In the genomic region with DNA sequence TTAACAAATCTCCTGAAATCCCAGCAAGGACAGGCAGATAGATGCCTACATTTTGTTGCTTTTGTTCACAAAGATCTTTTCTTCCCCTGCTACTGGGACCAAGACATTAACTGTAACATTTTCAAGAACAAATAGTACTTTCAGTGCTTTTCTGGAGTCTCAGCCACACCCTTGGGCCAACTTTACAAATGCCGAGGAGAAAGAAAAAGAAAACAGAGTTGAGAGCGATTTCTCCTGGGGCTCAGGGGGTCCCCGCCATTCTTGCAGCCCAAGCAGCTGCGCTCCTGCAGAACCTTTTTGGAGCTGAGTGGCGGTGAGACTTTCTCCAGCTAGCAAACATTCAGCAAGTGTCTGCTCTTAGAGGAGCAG, we compare ENCODE assay signal across 15 cellular contexts. TPM values are rescaled to one million over a fixed set of nuclear protein-coding genes. Genes with fewer than 3 reads are reported as not detected.
DNase-seq lines count a peak whose midpoint lies in the region; ATAC-seq and TF ChIP-seq lines count a peak whose summit lies in the region.
"Had no signal": no experiment of that assay in that cellular context is flagged by ENCODE, and none has a peak within 500 bp of the region (broad histone marks: within the 10 kb centered on the region; RNA-seq: fewer than 3 reads in every experiment).

No MANE protein-coding gene starts in this region.

- peak overlapping the region; percentile 90 for H3K18ac ChIP-seq in IMR-90 (ENCODE audit: low read depth, low read length)

- H3K4me1 ChIP-seq in IMR-90 (ENCODE audit: control insufficient read depth, insufficient read depth, low read length) (peaks cover 12% of the 10 kb centered on the region), mesodermal cell (ENCODE audit: control insufficient read depth, insufficient read depth, low read length, poor library complexity, severe bottlenecking) (no peaks in the 10 kb centered on the region)

- no peak for TF ChIP-seq POLR2A in IMR-90 (IDR thresholded peaks at IDR 0.05; ENCODE audit: low read depth, low read length)

- H3K36me3 ChIP-seq in IMR-90 (ENCODE audit: control insufficient read depth, insufficient read depth, low read length) (no peaks in the 10 kb centered on the region), mesodermal cell (ENCODE audit: control insufficient read depth, insufficient read depth, low read length) (no peaks in the 10 kb centered on the region)

- peak overlapping the region; percentile 86 for H3K4ac ChIP-seq in IMR-90 (ENCODE audit: low read depth, low read length)

- H4K20me1 ChIP-seq in IMR-90 (ENCODE audit: insufficient read depth, low read length): no peaks in the 10 kb centered on the region

- peak overlapping the region; percentile 91 for H2BK120ac ChIP-seq in IMR-90 (ENCODE audit: low read depth, low read length)

- peak overlapping the region; percentile 13 for H2BK5ac ChIP-seq in IMR-90 (ENCODE audit: low read depth, low read length, poor library complexity, severe bottlenecking)

- H2AK5ac ChIP-seq in IMR-90 (ENCODE audit: low read depth, low read length): peak overlapping the region; percentile 40; the same call in 1 of the 2 replicates

- TF ChIP-seq RAD21 in IMR-90 (IDR thresholded peaks at IDR 0.05; ENCODE audit: low read length): no peak

- peak overlapping the region; percentile 55 for H3K9ac ChIP-seq in IMR-90 (ENCODE audit: low read depth, low read length)

- H4K91ac ChIP-seq in IMR-90 (ENCODE audit: insufficient read depth, low read depth, low read length): peak overlapping the region; percentile 84

- H3K27ac ChIP-seq in IMR-90 (ENCODE audit: insufficient read depth, low read length) (peak overlapping the region; percentile 87), coronary artery (peak overlapping the region; percentile 47 to 79), mesodermal cell (ENCODE audit: low read depth, low read length, severe bottlenecking) (peak overlapping the region; percentile 88), substantia nigra (ENCODE audit: low read depth, low read length, poor library complexity, severe bottlenecking) (peak overlapping the region; percentile 90)

- peak overlapping the region; percentile 85 for H3K4me2 ChIP-seq in IMR-90 (ENCODE audit: low read depth, low read length)

- in situ Hi-C loops in IMR-90 (cut with MboI; ENCODE audit: low sequenced_read_pairs): no loop called here

- dilution Hi-C loops in IMR-90 (cut with HindIII; ENCODE audit: low sequenced_read_pairs, unreplicated experiment): no loop called here

- intact Hi-C loops in IMR-90 (cut with micrococcal nuclease): no loop called here

- peaks cover 8% of the 10 kb centered on the region for H3K9me1 ChIP-seq in IMR-90 (ENCODE audit: insufficient read depth, low read length)

- H3K56ac ChIP-seq in IMR-90 (ENCODE audit: extremely low read depth, insufficient read depth, low read length): no peak overlapping the region; the same call in 1 of the 2 replicates

- DNase-seq in IMR-90 (no peak), coronary artery (ENCODE audit: low spot score) (no peak), substantia nigra (lab: John Stamatoyannopoulos, UW) (peak in 2 of 49 donors; percentile 3 to 38), NCI-H345 treated with DMSO at 0.1 percent for 48 hours (lab: John Stamatoyannopoulos, UW; ENCODE audit: unreplicated experiment) (no peak), D341Med (ENCODE audit: low spot score) (no peak)
- DNase-seq: activated CD4-positive, alpha-beta T cell treated with anti-CD3 and anti-CD28 coated beads for 1 hour; activated gamma-delta T cell; CD4-positive, alpha-beta memory T cell; NCI-H1092; NCI-H82; stimulated activated CD4-positive, alpha-beta T cell treated with anti-CD3 and anti-CD28 coated beads, Interleukin-2, amount 100 ng/mL, for 48 hours; stimulated activated naive CD8-positive, alpha-beta T cell treated with anti-CD3 and anti-CD28 coated beads, Interleukin-15, amount 100 ng/mL, for 72 hours had no signal

- peak overlapping the region; percentile 74 for H3K23ac ChIP-seq in IMR-90 (ENCODE audit: low read depth, low read length)

- H4K8ac ChIP-seq in IMR-90 (ENCODE audit: low read depth in 2 of 2, low read length in 2 of 2): peak overlapping the region; percentile 71 to 90; a peak in 3 of 4 replicates

- ATAC-seq in IMR-90 (ENCODE audit: low read depth) (peak; percentile 27), HG03159 (IDR thresholded peaks at IDR 0.05; ENCODE audit: unreplicated experiment) (no peak), GM19395 (IDR thresholded peaks at IDR 0.05; ENCODE audit: unreplicated experiment) (no peak)
- ATAC-seq: stimulated activated naive CD8-positive, alpha-beta T cell treated with anti-CD3 and anti-CD28 coated beads, Interleukin-15, amount 100 ng/mL, for 72 hours had no signal

- CTCF ChIA-PET in IMR-90 (lab: Yijun Ruan, JAX): interaction anchor here (1.3 to 1.4 kb wide), 2 partner anchors 70 to 79 kb away, joined by 3 read pairs; no protein-coding TSS in a partner anchor

- H3K79me1 ChIP-seq in IMR-90 (ENCODE audit: low read depth in 1 of 2, low read length in 2 of 2): peaks cover 7 to 18% of the 10 kb centered on the region in 2 experiments; a peak in 3 of 4 replicates

- H2AK9ac ChIP-seq in IMR-90 (replicated peaks; ENCODE audit: low read depth, low read length, poor library complexity): peak overlapping the region; percentile 68

- 20% methylated on average over 1 of the region's 5 CpGs; no CpG with 5 or more reads in 1 of the 2 experiments for WGBS in IMR-90 (ENCODE audit: extremely low coverage in 2 of 2, insufficient read length in 1 of 2), 2 experiments
- 87 to 94% methylated on average over 4 to 5 of the region's 5 CpGs for WGBS in mesodermal cell (ENCODE audit: insufficient coverage in 2 of 2), 2 experiments

- H4K5ac ChIP-seq in IMR-90 (ENCODE audit: low read depth, low read length): peak overlapping the region; percentile 95

- H3K9me3 ChIP-seq in IMR-90 (ENCODE audit: control insufficient read depth, insufficient read depth, low read length) (no peaks in the 10 kb centered on the region), mesodermal cell (ENCODE audit: control insufficient read depth, low read length) (no peaks in the 10 kb centered on the region)

- BruUV-seq in IMR-90 (replicated peaks; lab: Mats Ljungman, UMichigan): no TSS peak

- POLR2A ChIA-PET in IMR-90 (lab: Charles Lee; ENCODE audit: unreplicated experiment): no interaction called here

- H2BK15ac ChIP-seq in IMR-90 (ENCODE audit: low read depth, low read length): peak overlapping the region; percentile 73; the same call in 1 of the 3 replicates

- H3K27me3 ChIP-seq in IMR-90 (ENCODE audit: control insufficient read depth, insufficient read depth, low read length): no peaks in the 10 kb centered on the region

- H3K4me3 ChIP-seq in IMR-90 (ENCODE audit: insufficient read depth, low read depth, low read length) (no peak overlapping the region), coronary artery (peak overlapping the region; percentile 60), mesodermal cell (ENCODE audit: extremely low read depth, insufficient read depth, low read length, poor library complexity, severe bottlenecking) (no peak overlapping the region)

- peak overlapping the region; percentile 83 for H2BK20ac ChIP-seq in IMR-90 (ENCODE audit: low read depth, low read length)

- peak overlapping the region; percentile 86 for H2AFZ ChIP-seq in IMR-90 (replicated peaks; ENCODE audit: low read length, poor library complexity)

- TF ChIP-seq CTCF in IMR-90 (conservative IDR thresholded peaks at IDR 0.05; ENCODE audit: low read depth, low read length) (no peak), coronary artery (IDR thresholded peaks at IDR 0.05) (no peak)

- peak overlapping the region; percentile 72 for H3K14ac ChIP-seq in IMR-90 (replicated peaks; ENCODE audit: low read depth, low read length)

TF ChIP-seq in IMR-90, 13 proteins besides CTCF, POLR2A, EP300 and RAD21:
- no peak for TF ChIP-seq CHD1 (IDR thresholded peaks at IDR 0.05; ENCODE audit: low read depth, low read length)
- TF ChIP-seq BHLHE40 (IDR thresholded peaks at IDR 0.05; ENCODE audit: low read depth, low read length): no peak
- no peak for TF ChIP-seq USF2 (IDR thresholded peaks at IDR 0.05; ENCODE audit: low read depth, low read length)
- TF ChIP-seq SMC3 (IDR thresholded peaks at IDR 0.05; ENCODE audit: low read depth, low read length): no peak
- TF ChIP-seq MAFK (IDR thresholded peaks at IDR 0.05; ENCODE audit: low read depth, low read length): no peak
- no peak for TF ChIP-seq MAZ (IDR thresholded peaks at IDR 0.05; ENCODE audit: borderline replicate concordance, low read depth, low read length)
- no peak for TF ChIP-seq FOS (IDR thresholded peaks at IDR 0.05; ENCODE audit: low read depth, low read length)
- TF ChIP-seq CEBPB (IDR thresholded peaks at IDR 0.05; ENCODE audit: low read depth, low read length): no peak
- no peak for TF ChIP-seq RFX5 (IDR thresholded peaks at IDR 0.05; ENCODE audit: low read depth, low read length)

RNA-seq across cellular contexts. Expression of gene EID1, which starts 18.8 kb away (rescaled TPM):
- 147 and 308 TPM in 2 replicates for total RNA-seq in IMR-90 (2012; rRNA removed)
- polyA plus RNA-seq in IMR-90 (2012; rRNA removed): 162 and 191 TPM in 2 replicates
- polyA plus RNA-seq in IMR-90 (2012; cell fraction: cytosol; rRNA removed): 116 and 250 TPM in 2 replicates
- 31.4 and 62.4 TPM in 2 replicates for polyA plus RNA-seq in IMR-90 (2012; cell fraction: nucleus; rRNA removed; ENCODE audit: low replicate concordance)
- polyA plus RNA-seq in mesodermal cell (2013, experiment 1 of 2): 211 TPM
- polyA plus RNA-seq in mesodermal cell (2013, experiment 2 of 2): 213 TPM
